ENCODE assay signal across 27 cellular contexts in the genomic region with DNA sequence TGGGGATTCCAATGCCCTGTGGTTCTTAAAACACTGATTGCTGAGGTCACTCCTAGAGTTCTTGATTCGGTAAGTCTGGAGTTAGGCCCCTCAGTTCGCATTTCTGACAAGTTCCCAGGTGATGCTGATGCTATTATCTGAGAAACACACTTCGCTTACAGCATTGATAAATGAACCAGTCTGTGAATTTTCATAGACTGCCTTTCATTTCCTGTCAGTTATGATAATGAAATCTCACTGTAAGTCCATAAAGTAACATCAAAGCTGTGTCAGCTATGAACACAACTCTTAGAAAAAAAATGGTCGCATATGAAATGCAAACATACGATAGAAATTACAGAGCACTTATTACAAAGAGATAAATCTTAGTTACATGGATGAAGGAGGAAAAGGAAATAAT.
"Had no signal": no experiment of that assay in that cellular context is flagged by ENCODE, and none has a peak within 500 bp of the region (broad histone marks: within the 10 kb centered on the region; RNA-seq: fewer than 3 reads in every experiment).

No MANE protein-coding gene starts in this region.

- H3K9me3 ChIP-seq: colonic mucosa, esophagus squamous epithelium, gastrocnemius medialis, left lung, lower lobe of right lung, mucosa of descending colon had no signal

- H3K36me3 ChIP-seq: colonic mucosa, esophagus squamous epithelium, gastrocnemius medialis, heart right ventricle, left lung, lower lobe of right lung had no signal

- DNase-seq: colonic mucosa; cortex of kidney; effector CD8-positive, alpha-beta T cell; effector memory CD8-positive, alpha-beta T cell; endodermal cell; erythroblast; esophagus squamous epithelium; foreskin fibroblast; foreskin melanocyte; gastrocnemius medialis; glutamatergic neuron; head of caudate nucleus; heart right ventricle; hippocampal formation; left cardiac atrium; left lung; left ventricle myocardium superior; lower lobe of right lung; mesenchymal stem cell; mucosa of descending colon had no signal

- H3K36me3 Mint-ChIP-seq: mesothelial cell of epicardium had no signal

- H3K27ac ChIP-seq: colonic mucosa, epithelial cell of prostate, esophagus squamous epithelium, gastrocnemius medialis, heart right ventricle, left lung, lower lobe of right lung had no signal

- H3K4me3 ChIP-seq: colonic mucosa, esophagus squamous epithelium, gastrocnemius medialis, heart right ventricle, left lung, lower lobe of right lung, mucosa of descending colon had no signal

- H3K27me3 Mint-ChIP-seq: dendritic cell treated with granulocyte-macrophage colony-stimulating factor and Interleukin-4, amounts not matched to agents 40 ng/mL and 50 ng/mL, for 4 days; effector memory CD8-positive, alpha-beta T cell had no signal

- ATAC-seq: effector memory CD8-positive, alpha-beta T cell; esophagus mucosa; gastrocnemius medialis; heart right ventricle; left cardiac atrium; left lung; left ventricle myocardium superior; lower lobe of right lung; mucosa of descending colon had no signal

- H3K4me3 Mint-ChIP-seq: dendritic cell treated with granulocyte-macrophage colony-stimulating factor and Interleukin-4, amounts not matched to agents 40 ng/mL and 50 ng/mL, for 4 days; effector memory CD8-positive, alpha-beta T cell; endodermal cell; mesothelial cell of epicardium had no signal

- H3K4me1 ChIP-seq: colonic mucosa, esophagus squamous epithelium, gastrocnemius medialis, heart right ventricle, left lung, lower lobe of right lung had no signal

- H3K9me3 Mint-ChIP-seq: dendritic cell treated with granulocyte-macrophage colony-stimulating factor and Interleukin-4, amounts not matched to agents 40 ng/mL and 50 ng/mL, for 4 days; endodermal cell; mesothelial cell of epicardium had no signal

- H3K27me3 ChIP-seq: colonic mucosa, esophagus squamous epithelium, gastrocnemius medialis, heart right ventricle, left lung had no signal

- H3K27ac Mint-ChIP-seq: dendritic cell treated with granulocyte-macrophage colony-stimulating factor and Interleukin-4, amounts not matched to agents 40 ng/mL and 50 ng/mL, for 4 days; effector memory CD8-positive, alpha-beta T cell; endodermal cell; mesothelial cell of epicardium had no signal

- FAIRE-seq: endometrium, islet of Langerhans, keratinocyte had no signal
